ENCODE assay signal across 8 cellular contexts in the genomic region with DNA sequence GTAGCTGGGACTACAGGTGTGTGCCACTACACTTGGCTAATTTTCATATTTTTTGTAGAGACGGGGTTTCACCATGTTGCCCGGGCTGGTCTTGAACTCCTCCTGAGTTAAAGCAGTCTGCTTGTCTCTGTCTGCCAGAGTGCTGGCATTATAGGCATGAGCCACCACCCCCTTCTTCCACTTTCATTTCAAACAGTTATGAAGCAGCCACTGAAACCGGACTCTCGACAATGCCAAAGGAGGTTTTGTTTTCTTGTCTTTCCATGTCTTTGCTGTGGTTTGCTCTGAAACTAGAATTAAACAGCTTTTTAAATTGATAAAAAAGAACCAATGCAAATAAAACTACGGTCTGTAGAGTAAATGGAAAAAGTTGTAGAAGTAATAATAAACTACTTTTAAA. TPM values are rescaled to one million over a fixed set of nuclear protein-coding genes. Genes with fewer than 3 reads are reported as not detected.
A peak's percentile ranks its signal among the peaks of the same experiment; 100 is the strongest.
DNase-seq lines count a peak whose midpoint lies in the region; ATAC-seq and TF ChIP-seq lines count a peak whose summit lies in the region.

No MANE protein-coding gene starts in this region.

- H3K4me1 Mint-ChIP-seq in T-helper 17 cell (peaks cover 48% of the 10 kb centered on the region), natural killer cell (peaks cover 81 to 83% of the 10 kb centered on the region in 2 donors)

- ATAC-seq in GM18858 (IDR thresholded peaks at IDR 0.05; ENCODE audit: unreplicated experiment): peak; percentile 74
- ATAC-seq in HG02642 (IDR thresholded peaks at IDR 0.05; ENCODE audit: poor library complexity, unreplicated experiment): peak; percentile 94
- ATAC-seq in T-helper 17 cell: peak; percentile 74
- peak; percentile 64 to 81 (median 72) for ATAC-seq in natural killer cell
- no peak for ATAC-seq in omental fat pad (ENCODE audit: low FRiP score)
- ATAC-seq in heart right ventricle: no peak

- no peaks in the 10 kb centered on the region for H3K36me3 Mint-ChIP-seq in T-helper 17 cell (ENCODE audit: low read depth)
- H3K36me3 Mint-ChIP-seq in natural killer cell: no peaks in the 10 kb centered on the region

- H3K4me3 ChIP-seq in lower leg skin (ENCODE audit: low read depth, poor library complexity, severe bottlenecking) (no peak overlapping the region), heart right ventricle (no peak overlapping the region)

- no peak for DNase-seq in T-helper 17 cell
- no peak for DNase-seq in natural killer cell
- no peak for DNase-seq in omental fat pad (ENCODE audit: low spot score)
- DNase-seq in lower leg skin (ENCODE audit: low spot score in 2 of 2): no peak
- no peak for DNase-seq in heart right ventricle
- no peak for DNase-seq in AML-193 (lab: John Stamatoyannopoulos, UW)

- 57 to 62% methylated on average over 5 of the region's 5 CpGs for WGBS in lower leg skin, 2 donors
- 57 to 61% methylated on average over 5 of the region's 5 CpGs for WGBS in heart right ventricle, 2 donors

- no peaks in the 10 kb centered on the region for H3K27me3 ChIP-seq in heart right ventricle

- no peaks in the 10 kb centered on the region for H3K9me3 Mint-ChIP-seq in natural killer cell

- H3K27me3 Mint-ChIP-seq in T-helper 17 cell (no peaks in the 10 kb centered on the region), natural killer cell (ENCODE audit: low read depth in 2 of 2) (no peaks in the 10 kb centered on the region)

- H3K27ac Mint-ChIP-seq in T-helper 17 cell: peak overlapping the region; percentile 79
- peak overlapping the region; percentile 94 to 95 for H3K27ac Mint-ChIP-seq in natural killer cell

- no peaks in the 10 kb centered on the region for H3K9me3 ChIP-seq in T-helper 17 cell (ENCODE audit: control insufficient read depth, low read length, poor library complexity, severe bottlenecking)
- no peaks in the 10 kb centered on the region for H3K9me3 ChIP-seq in heart right ventricle

- no peak overlapping the region for H3K27ac ChIP-seq in heart right ventricle

- no peak for TF ChIP-seq POLR2A in lower leg skin (IDR thresholded peaks at IDR 0.05)

- peaks cover 0 to 11% (median 0%) of the 10 kb centered on the region in 9 donors for H3K36me3 ChIP-seq in heart right ventricle

- peak overlapping the region; percentile 74 for H3K4me3 Mint-ChIP-seq in T-helper 17 cell
- peak overlapping the region; percentile 90 for H3K4me3 Mint-ChIP-seq in natural killer cell

- intact Hi-C loops in natural killer cell (cut with micrococcal nuclease): no loop called here
- intact Hi-C loops in lower leg skin (cut with DNase I; ENCODE audit: low total_unique reads): no loop called here
- intact Hi-C loops in heart right ventricle (cut with DNase I): no loop called here

- peaks cover 0 to 79% (median 36%) of the 10 kb centered on the region in 9 donors for H3K4me1 ChIP-seq in heart right ventricle

- TF ChIP-seq CTCF in natural killer cell (IDR thresholded peaks at IDR 0.05) (no peak), omental fat pad (IDR thresholded peaks at IDR 0.05) (no peak), lower leg skin (IDR thresholded peaks at IDR 0.05) (no peak), heart right ventricle (IDR thresholded peaks at IDR 0.05) (no peak)

RNA-seq across cellular contexts. Expression of gene RAP1B, which starts 30.4 kb away (rescaled TPM):
- total RNA-seq in T-helper 17 cell (100 to 1,000 TPM; 251 to 319 TPM), natural killer cell (100 to 1,000 TPM; 517 to 664 (median 572) TPM), omental fat pad (100 to 1,000 TPM; 207 to 298 (median 244) TPM), lower leg skin (100 to 1,000 TPM in 3 of 4 donors, 10 to 100 TPM in 1; 96.1 to 183 (median 123) TPM), heart right ventricle (10 to 100 TPM; 38.1 to 81.2 (median 42.0) TPM)
- 10 to 100 TPM; 45.1 to 53.8 TPM for polyA plus RNA-seq in heart right ventricle

RNA-seq across cellular contexts. Expression of gene NUP107, which starts 45.6 kb away (rescaled TPM):
- 10 to 100 TPM; 39.2 to 42.4 TPM for total RNA-seq in T-helper 17 cell
- 10 to 100 TPM; 54.9 to 69.2 (median 62.0) TPM for total RNA-seq in natural killer cell
- total RNA-seq in omental fat pad: 10 to 100 TPM; 27.1 to 48.9 (median 29.8) TPM
- 10 to 100 TPM; 19.3 to 41.7 (median 31.9) TPM for total RNA-seq in lower leg skin
- 10 to 100 TPM; 21.0 to 25.7 (median 22.2) TPM for total RNA-seq in heart right ventricle
- polyA plus RNA-seq in heart right ventricle: 10 to 100 TPM in 1 of 2 donors, 1 to 10 TPM in 1; 9.9 to 12.9 TPM

Comparison
In these comparisons a context has a peak if more than half of its experiments do, and no peak if none do; other contexts are left out.
1. ATAC-seq: peak in GM18858 (single experiment), HG02642 (single experiment), T-helper 17 cell (single experiment) and natural killer cell (3 of 3); none in omental fat pad (single experiment) and heart right ventricle (0 of 8).